Comparison of ENCODE assay signal across 8 cellular contexts in the genomic region with DNA sequence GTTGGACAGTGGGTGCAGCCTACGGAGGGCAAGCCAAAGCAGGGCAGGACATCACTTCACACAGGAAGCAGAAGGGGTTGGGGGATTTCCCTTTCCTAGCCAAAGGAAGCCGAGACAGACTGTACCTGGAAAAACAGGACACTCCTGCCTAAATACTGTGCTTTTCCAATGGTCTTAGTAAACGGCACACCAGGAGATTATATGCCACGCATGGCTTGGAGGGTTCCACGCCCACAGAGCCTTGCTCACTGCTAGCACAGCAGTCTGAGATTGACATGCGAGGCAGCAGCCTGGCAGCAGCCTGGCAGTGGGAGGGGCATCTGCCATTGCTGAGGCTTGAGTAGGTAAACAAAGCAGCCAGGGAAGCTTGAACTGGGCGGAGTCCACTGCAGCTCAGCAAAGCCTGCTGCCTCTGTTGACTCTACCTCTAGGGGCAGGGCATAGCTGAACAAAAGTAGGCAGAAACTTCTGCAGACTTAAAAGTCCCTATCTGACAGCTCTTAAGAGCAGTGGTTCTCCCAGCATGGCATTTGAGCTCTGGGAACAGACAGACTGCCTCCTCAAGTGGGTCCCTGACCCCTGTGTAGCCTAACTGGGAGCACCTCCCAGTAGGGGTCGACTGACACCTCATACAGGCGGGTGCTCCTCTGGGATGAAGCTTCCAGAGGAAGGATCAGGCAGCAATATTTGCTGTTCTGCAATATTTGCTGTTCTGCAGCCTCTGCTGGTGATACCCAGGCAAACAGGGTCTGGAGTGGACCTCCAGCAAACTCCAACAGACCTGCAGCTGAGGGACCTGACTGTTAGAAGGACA. TPM values are rescaled to one million over a fixed set of nuclear protein-coding genes. Genes with fewer than 3 reads are reported as not detected.
A peak's percentile ranks its signal among the peaks of the same experiment; 100 is the strongest.
DNase-seq lines count a peak whose midpoint lies in the region; ATAC-seq, FAIRE-seq and TF ChIP-seq lines count a peak whose summit lies in the region.
"Not testable (repeated sequence)": the region's sequence is repeated elsewhere in the genome, so short reads cannot be mapped to it uniquely, and the experiment has no call there.

No MANE protein-coding gene starts in this region.

- H3K4me1 ChIP-seq in A673 (ENCODE audit: insufficient read depth, low read length, poor library complexity, severe bottlenecking); GM23338 (ENCODE audit: insufficient read depth); keratinocyte (ENCODE audit: control insufficient read depth, extremely low read depth, insufficient read depth, low read length): not testable (repeated sequence)

- H3K27me3 Mint-ChIP-seq in GM23338 (ENCODE audit: insufficient read depth, low read depth, poor library complexity); activated naive CD8-positive, alpha-beta T cell treated with anti-CD3 and anti-CD28 coated beads for 36 hours: not testable (repeated sequence)
- H3K27me3 Mint-ChIP-seq in activated CD4-positive, alpha-beta T cell treated with anti-CD3 and anti-CD28 coated beads, Interleukin-2, amount 10 ng/mL, durations not matched to agents 7 days and 5 days = peaks cover 27% of the 10 kb centered on the region

- H3F3A ChIP-seq in GM23338 (replicated peaks; ENCODE audit: low read depth) = not testable (repeated sequence)

- H3K4me2 ChIP-seq in GM23338; keratinocyte (ENCODE audit: control insufficient read depth, extremely low read depth, insufficient read depth, low read depth, low read length): not testable (repeated sequence)

- H2AFZ ChIP-seq in GM23338; keratinocyte (ENCODE audit: control insufficient read depth, low read length): not testable (repeated sequence)

- not testable (repeated sequence) for H3K4me3 ChIP-seq in A673 (ENCODE audit: low read depth, low read length, poor library complexity, severe bottlenecking); GM23338; keratinocyte (ENCODE audit: control insufficient read depth in 2 of 3, extremely low read depth in 1 of 3, insufficient read depth in 2 of 3, low read depth in 1 of 3, low read length in 3 of 3)

- FAIRE-seq in RCC 7860 (lab: Jason Lieb, UNC); keratinocyte (lab: Jason Lieb, UNC): not testable (repeated sequence)

- H3K36me3 ChIP-seq in A673 (ENCODE audit: insufficient read depth, low read length, poor library complexity, severe bottlenecking); GM23338 (ENCODE audit: insufficient read depth); keratinocyte (ENCODE audit: control insufficient read depth in 2 of 2, extremely low read depth in 1 of 2, insufficient read depth in 2 of 2, low read length in 2 of 2): not testable (repeated sequence)

- H3K9me3 ChIP-seq in A673 (ENCODE audit: low read depth, low read length, poor library complexity, severe bottlenecking); keratinocyte (ENCODE audit: control insufficient read depth, low read depth, low read length): not testable (repeated sequence)

- not testable (repeated sequence) for H3K27me3 ChIP-seq in A673 (replicated peaks; ENCODE audit: insufficient read depth, low read depth, low read length, poor library complexity); GM23338 (ENCODE audit: insufficient read depth); keratinocyte (ENCODE audit: control insufficient read depth, extremely low read depth, insufficient read depth, low read length)

- DNase-seq in A673 (ENCODE audit: low spot score) (peak; percentile 65), GM23338 (ENCODE audit: low spot score) (peak; percentile 55), NCI-H1694 treated with DMSO at 0.1 percent for 48 hours (lab: John Stamatoyannopoulos, UW) (peak; percentile 34), RCC 7860 (ENCODE audit: low spot score) (peak; percentile 23)
- peak; percentile 72 for DNase-seq in activated CD4-positive, alpha-beta T cell treated with anti-CD3 and anti-CD28 coated beads, Interleukin-2, amount 10 ng/mL, durations not matched to agents 7 days and 5 days
- peak; percentile 22 for DNase-seq in activated naive CD8-positive, alpha-beta T cell treated with anti-CD3 and anti-CD28 coated beads for 36 hours
- DNase-seq in keratinocyte (ENCODE audit: low read depth, low spot score) = not testable (repeated sequence)
- peak; percentile 31 to 56 for DNase-seq in stimulated activated CD4-positive, alpha-beta T cell treated with anti-CD3 and anti-CD28 coated beads, Interleukin-15, amount 100 ng/mL, for 48 hours (ENCODE audit: low read depth in 2 of 2)

- not testable (repeated sequence) for H4K20me1 ChIP-seq in GM23338 (replicated peaks; ENCODE audit: insufficient read depth); keratinocyte (ENCODE audit: control insufficient read depth, extremely low read depth, insufficient read depth, low read length)

- not testable (repeated sequence) for H3K9ac ChIP-seq in keratinocyte (ENCODE audit: control insufficient read depth, extremely low read depth, insufficient read depth, low read length)

- TF ChIP-seq CTCF in A673 (conservative IDR thresholded peaks at IDR 0.05; ENCODE audit: low read depth, low read length) = 0 out of 2 replicates have a peak, but pooled peaks have one; percentile 19
- not testable (repeated sequence) for TF ChIP-seq CTCF in GM23338 (conservative IDR thresholded peaks at IDR 0.05; ENCODE audit: low read depth in 2 of 2)
- TF ChIP-seq CTCF in keratinocyte (optimal IDR thresholded peaks at IDR 0.05 in 1 of 3, IDR thresholded peaks at IDR 0.05 in 1 of 3, conservative IDR thresholded peaks at IDR 0.05 in 1 of 3; ENCODE audit: extremely low read depth in 1 of 3, insufficient read depth in 2 of 3, low read length in 3 of 3) = peak in 2 of 3 experiments; percentile 4 to 10

- ATAC-seq in GM23338 = peak; percentile 68; the same call in 2 of the 3 replicates

- not testable (repeated sequence) for H3K27ac Mint-ChIP-seq in GM23338; activated naive CD8-positive, alpha-beta T cell treated with anti-CD3 and anti-CD28 coated beads for 36 hours
- peak overlapping the region; percentile 33 for H3K27ac Mint-ChIP-seq in activated CD4-positive, alpha-beta T cell treated with anti-CD3 and anti-CD28 coated beads, Interleukin-2, amount 10 ng/mL, durations not matched to agents 7 days and 5 days

- not testable (repeated sequence) for BruUV-seq in A673 (replicated peaks; lab: Mats Ljungman, UMichigan)

- CTCF ChIA-PET in A673 (lab: Charles Lee) = not testable (repeated sequence)
- CTCF ChIA-PET in activated CD4-positive, alpha-beta T cell treated with anti-CD3 and anti-CD28 coated beads, Interleukin-2, amount 10 ng/mL, durations not matched to agents 7 days and 5 days (lab: Charles Lee) = interaction anchor here (1.2 to 1.7 kb wide), 4 partner anchors 9 to 88 kb away, joined by 3 to 8 read pairs (median 4); a partner anchor contains a TSS

- not testable (repeated sequence) for H3K36me3 Mint-ChIP-seq in GM23338 (ENCODE audit: low read depth)
- H3K36me3 Mint-ChIP-seq in activated CD4-positive, alpha-beta T cell treated with anti-CD3 and anti-CD28 coated beads, Interleukin-2, amount 10 ng/mL, durations not matched to agents 7 days and 5 days (ENCODE audit: low read depth) = peaks cover 40% of the 10 kb centered on the region
- H3K36me3 Mint-ChIP-seq in activated naive CD8-positive, alpha-beta T cell treated with anti-CD3 and anti-CD28 coated beads for 36 hours = peaks cover 16% of the 10 kb centered on the region

- not testable (repeated sequence) for H3K9me2 ChIP-seq in GM23338 (ENCODE audit: insufficient read depth)

- intact Hi-C loops in A673 (cut with micrococcal nuclease; ENCODE audit: unreplicated experiment) = not testable (repeated sequence)

- POLR2A ChIA-PET in A673 (lab: Charles Lee; ENCODE audit: low non-redundant PET) = not testable (repeated sequence)
- POLR2A ChIA-PET in activated CD4-positive, alpha-beta T cell treated with anti-CD3 and anti-CD28 coated beads, Interleukin-2, amount 10 ng/mL, durations not matched to agents 7 days and 5 days (lab: Charles Lee) = interaction anchor here (1.3 kb wide), 1 partner anchor 32 kb away, joined by 5 read pairs; no protein-coding TSS in a partner anchor

- peaks cover 13% of the 10 kb centered on the region for H3K9me3 Mint-ChIP-seq in GM23338
- H3K9me3 Mint-ChIP-seq in activated CD4-positive, alpha-beta T cell treated with anti-CD3 and anti-CD28 coated beads, Interleukin-2, amount 10 ng/mL, durations not matched to agents 7 days and 5 days = peaks cover 20% of the 10 kb centered on the region
- peaks cover 14% of the 10 kb centered on the region for H3K9me3 Mint-ChIP-seq in activated naive CD8-positive, alpha-beta T cell treated with anti-CD3 and anti-CD28 coated beads for 36 hours

- H3K4me3 Mint-ChIP-seq in GM23338; activated CD4-positive, alpha-beta T cell treated with anti-CD3 and anti-CD28 coated beads, Interleukin-2, amount 10 ng/mL, durations not matched to agents 7 days and 5 days; activated naive CD8-positive, alpha-beta T cell treated with anti-CD3 and anti-CD28 coated beads for 36 hours: not testable (repeated sequence)

- H3K4me1 Mint-ChIP-seq in GM23338 = not testable (repeated sequence)
- peaks cover 43% of the 10 kb centered on the region for H3K4me1 Mint-ChIP-seq in activated CD4-positive, alpha-beta T cell treated with anti-CD3 and anti-CD28 coated beads, Interleukin-2, amount 10 ng/mL, durations not matched to agents 7 days and 5 days
- H3K4me1 Mint-ChIP-seq in activated naive CD8-positive, alpha-beta T cell treated with anti-CD3 and anti-CD28 coated beads for 36 hours = peaks cover 20% of the 10 kb centered on the region

- dilution Hi-C loops in keratinocyte (cut with MboI; ENCODE audit: extremely low pct_ligation_motif_present, low sequenced_read_pairs) = not testable (repeated sequence)

- not testable (repeated sequence) for H3K9me1 ChIP-seq in keratinocyte (ENCODE audit: control insufficient read depth, extremely low read depth, insufficient read depth, low read length)

- not testable (repeated sequence) for H3K79me2 ChIP-seq in GM23338 (replicated peaks; ENCODE audit: insufficient read depth); keratinocyte (ENCODE audit: control insufficient read depth, insufficient read depth, low read length)

- H3K27ac ChIP-seq in A673 (ENCODE audit: low read depth, low read length, poor library complexity, severe bottlenecking); GM23338 (ENCODE audit: low read depth); keratinocyte (ENCODE audit: control insufficient read depth, insufficient read depth, low read length): not testable (repeated sequence)

RNA-seq across cellular contexts. Expression of a gene that starts 10.1 kb away (rescaled TPM):
- total RNA-seq in A673 (2021) = 13.8 and 15.4 TPM in 2 replicates
- total RNA-seq in GM23338 (2014; rRNA removed; shearing (Covaris generic)) = 8.7 and 9.7 TPM in 2 replicates
- polyA plus RNA-seq in GM23338 (2016; fragmentation: Nextera tagmentation; extraction: Ambion mirVana) = 4.8 and 5.1 TPM in 2 replicates
- total RNA-seq in activated CD4-positive, alpha-beta T cell treated with anti-CD3 and anti-CD28 coated beads, Interleukin-2, amount 10 ng/mL, durations not matched to agents 7 days and 5 days = 10 to 100 TPM; 24.4 to 25.8 TPM
- total RNA-seq in activated naive CD8-positive, alpha-beta T cell treated with anti-CD3 and anti-CD28 coated beads for 36 hours = 10 to 100 TPM; 17.0 to 17.8 TPM
- polyA plus RNA-seq in keratinocyte = 15.1 to 24.4 TPM (median 20.6 TPM) in 3 replicates
- polyA plus RNA-seq in keratinocyte (2011; ENCODE audit: low read depth) = 11.1 TPM
- polyA plus RNA-seq in keratinocyte (2011; cell fraction: cytosol; rRNA removed) = 17.4 and 22.7 TPM in 2 replicates
- 30.6 and 39.0 TPM in 2 replicates for polyA plus RNA-seq in keratinocyte (2011; cell fraction: nucleus; rRNA removed)
- polyA plus RNA-seq in keratinocyte (2012; ENCODE audit: low replicate concordance) = 31.1 and 48.5 TPM in 2 replicates
- 28.7 to 66.9 TPM (median 29.2 TPM) in 3 replicates for polyA minus RNA-seq in keratinocyte
- polyA minus RNA-seq in keratinocyte (2011; cell fraction: cytosol; rRNA and poly(A)+ RNA removed) = 21.1 TPM
- 16.0 and 19.2 TPM in 2 replicates for polyA minus RNA-seq in keratinocyte (2011; cell fraction: nucleus; rRNA and poly(A)+ RNA removed)

RNA-seq across cellular contexts. Expression of a gene that starts 34.7 kb away (rescaled TPM):
- total RNA-seq in A673 (2021) = 0.37 and 0.44 TPM in 2 replicates
- 5.7 and 7.2 TPM in 2 replicates for total RNA-seq in GM23338 (2014; rRNA removed; shearing (Covaris generic))
- polyA plus RNA-seq in GM23338 (2016; fragmentation: Nextera tagmentation; extraction: Ambion mirVana) (3.2 and 5.1 TPM in 2 replicates), keratinocyte (12.4 to 17.4 TPM (median 17.3 TPM) in 3 replicates)
- total RNA-seq in activated CD4-positive, alpha-beta T cell treated with anti-CD3 and anti-CD28 coated beads, Interleukin-2, amount 10 ng/mL, durations not matched to agents 7 days and 5 days = 100 to 1,000 TPM; 186 to 219 TPM
- total RNA-seq in activated naive CD8-positive, alpha-beta T cell treated with anti-CD3 and anti-CD28 coated beads for 36 hours = 10 to 100 TPM; 74.3 to 75.7 TPM
- 9.1 TPM for polyA plus RNA-seq in keratinocyte (2011; ENCODE audit: low read depth)
- polyA plus RNA-seq in keratinocyte (2011; cell fraction: cytosol; rRNA removed) = 6.4 and 10.8 TPM in 2 replicates
- polyA plus RNA-seq in keratinocyte (2011; cell fraction: nucleus; rRNA removed) = 22.6 and 34.0 TPM in 2 replicates
- 12.0 and 15.8 TPM in 2 replicates for polyA plus RNA-seq in keratinocyte (2012; ENCODE audit: low replicate concordance)
- polyA minus RNA-seq in keratinocyte = 8.1 to 13.7 TPM (median 12.6 TPM) in 3 replicates
- polyA minus RNA-seq in keratinocyte (2011; cell fraction: cytosol; rRNA and poly(A)+ RNA removed) = 15.9 TPM
- polyA minus RNA-seq in keratinocyte (2011; cell fraction: nucleus; rRNA and poly(A)+ RNA removed) = 13.2 and 17.5 TPM in 2 replicates
